13 cellular contexts compared by ENCODE assay signal in the genomic region with DNA sequence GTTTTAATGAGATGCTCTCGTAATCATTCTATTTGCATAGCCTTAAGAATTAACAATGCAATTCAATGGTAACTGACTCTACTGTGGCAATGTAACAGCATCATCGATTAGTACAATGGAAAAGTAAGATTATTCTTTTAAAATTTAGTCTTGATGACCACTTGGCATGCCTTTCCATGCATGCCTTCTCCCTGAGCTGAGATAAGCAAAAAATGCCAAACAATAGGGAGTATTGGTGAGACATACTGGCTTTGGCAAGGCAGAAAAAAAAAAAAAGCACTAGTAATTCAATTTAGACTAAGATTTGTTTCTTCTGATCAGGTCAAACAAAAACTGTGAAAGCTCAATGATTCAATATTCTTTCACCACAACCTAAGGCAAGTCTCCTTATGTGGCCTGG.
"Had no signal": no experiment of that assay in that cellular context is flagged by ENCODE, and none has a peak within 500 bp of the region (broad histone marks: within the 10 kb centered on the region; RNA-seq: fewer than 3 reads in every experiment).

No MANE protein-coding gene starts in this region.

- H3K36me3 ChIP-seq: heart left ventricle, neutrophil, spleen had no signal

- DNase-seq: activated CD4-positive, alpha-beta memory T cell treated with anti-CD3 and anti-CD28 coated beads for 36 hours; activated effector memory CD4-positive, alpha-beta T cell treated with anti-CD3 and anti-CD28 coated beads, Interleukin-2, amount 50 U/mL, for 16 hours; activated T-cell treated with anti-CD3 and anti-CD28 coated beads, Interleukin-2, amount 50 U/mL, for 4 hours; aorta; effector memory CD8-positive, alpha-beta T cell; midbrain; naive B cell; spleen; stimulated activated CD4-positive, alpha-beta T cell treated with anti-CD3 and anti-CD28 coated beads, Interleukin-2, amount 100 ng/mL, for 24 hours; SW 1271; trophoblast cell had no signal

- H3K27me3 ChIP-seq: heart left ventricle, neutrophil, spleen had no signal

- H3K27ac ChIP-seq: neutrophil, spleen had no signal

- H3K4me3 ChIP-seq: heart left ventricle, spleen had no signal

- H3K9me3 ChIP-seq: neutrophil had no signal
